Comparison of ENCODE assay signal across 20 cellular contexts in genomic region chr6:26464416-26465131, GRCh38. TPM values are rescaled to one million over a fixed set of nuclear protein-coding genes. Genes with fewer than 3 reads are reported as not detected.
DNase-seq lines count a peak whose midpoint lies in the region; ATAC-seq and TF ChIP-seq lines count a peak whose summit lies in the region.
"Had no signal": no experiment of that assay in that cellular context is flagged by ENCODE, and none has a peak within 500 bp of the region (broad histone marks: within the 10 kb centered on the region; RNA-seq: fewer than 3 reads in every experiment).

No MANE protein-coding gene starts in this region.

- H4K91ac ChIP-seq in IMR-90 (ENCODE audit: insufficient read depth, low read depth, low read length), result no peak overlapping the region

- peaks cover 40 to 77% of the 10 kb centered on the region in 2 experiments for H3K79me1 ChIP-seq in IMR-90 (ENCODE audit: low read depth in 1 of 2, low read length in 2 of 2)

- H3K56ac ChIP-seq in IMR-90 (ENCODE audit: extremely low read depth, insufficient read depth, low read length), result no peak overlapping the region

- no peak overlapping the region for H2AK5ac ChIP-seq in IMR-90 (ENCODE audit: low read depth, low read length)

- H3K14ac ChIP-seq in IMR-90 (replicated peaks; ENCODE audit: low read depth, low read length), result no peak overlapping the region

- peaks cover 18% of the 10 kb centered on the region; the same call in 1 of the 2 replicates for H4K20me1 ChIP-seq in IMR-90 (ENCODE audit: insufficient read depth, low read length)

- H3K36me3 Mint-ChIP-seq in activated T-cell treated with anti-CD3 and anti-CD28 coated beads, Interleukin-2, amount 50 U/mL, for 72 hours (ENCODE audit: insufficient read depth in 2 of 2), result peaks cover 20 to 48% of the 10 kb centered on the region in 2 donors
- peaks cover 23% of the 10 kb centered on the region for H3K36me3 Mint-ChIP-seq in activated naive CD8-positive, alpha-beta T cell
- peaks cover 51% of the 10 kb centered on the region for H3K36me3 Mint-ChIP-seq in natural killer cell

- H3K9me3 ChIP-seq in IMR-90 (ENCODE audit: control insufficient read depth, insufficient read depth, low read length), result no peaks in the 10 kb centered on the region
- H3K9me3 ChIP-seq: body of pancreas, heart left ventricle, right atrium auricular region, thyroid gland had no signal

- H4K5ac ChIP-seq in IMR-90 (ENCODE audit: low read depth, low read length), result no peak overlapping the region

- dilution Hi-C loops in IMR-90 (cut with HindIII; ENCODE audit: low sequenced_read_pairs, unreplicated experiment), result no loop called here

- peaks cover 28% of the 10 kb centered on the region for H3K9me1 ChIP-seq in IMR-90 (ENCODE audit: insufficient read depth, low read length)

- WGBS in IMR-90 (ENCODE audit: extremely low coverage in 2 of 2, insufficient read length in 1 of 2), 2 experiments, result no CpG with 5 or more reads among the region's 7 CpGs

- peaks cover 7% of the 10 kb centered on the region for H3K4me1 ChIP-seq in IMR-90 (ENCODE audit: control insufficient read depth, insufficient read depth, low read length)

- TF ChIP-seq RAD21 in IMR-90 (IDR thresholded peaks at IDR 0.05; ENCODE audit: low read length), result no peak

- no peak overlapping the region for H3K9ac ChIP-seq in IMR-90 (ENCODE audit: low read depth, low read length)

- H3K9me3 Mint-ChIP-seq in activated T-cell treated with anti-CD3 and anti-CD28 coated beads, Interleukin-2, amount 50 U/mL, for 72 hours, result peaks cover 0 to 2% of the 10 kb centered on the region in 2 donors
- no peaks in the 10 kb centered on the region for H3K9me3 Mint-ChIP-seq in activated naive CD8-positive, alpha-beta T cell (ENCODE audit: low read depth)
- no peaks in the 10 kb centered on the region for H3K9me3 Mint-ChIP-seq in natural killer cell

- ATAC-seq in activated T-cell treated with anti-CD3 and anti-CD28 coated beads, Interleukin-2, amount 50 U/mL, for 72 hours (replicated peaks in 1 of 2), result no peak
- ATAC-seq in IMR-90 (ENCODE audit: low read depth) (no peak), natural killer cell (no peak), GM21526 (IDR thresholded peaks at IDR 0.05; ENCODE audit: low FRiP score, unreplicated experiment) (no peak)
- ATAC-seq: body of pancreas, heart left ventricle had no signal

- no peak overlapping the region for H3K4me3 ChIP-seq in IMR-90 (ENCODE audit: insufficient read depth, low read depth, low read length)
- H3K4me3 ChIP-seq: body of pancreas, heart left ventricle, right atrium auricular region, thyroid gland had no signal

- H3K36me3 ChIP-seq in IMR-90 (ENCODE audit: control insufficient read depth, insufficient read depth, low read length), result peaks cover 77% of the 10 kb centered on the region

- no peak overlapping the region for H3K4me2 ChIP-seq in IMR-90 (ENCODE audit: low read depth, low read length)

- no peak overlapping the region for H2BK5ac ChIP-seq in IMR-90 (ENCODE audit: low read depth, low read length, poor library complexity, severe bottlenecking)

- POLR2A ChIA-PET in IMR-90 (lab: Charles Lee; ENCODE audit: unreplicated experiment), result no interaction called here

- no peak overlapping the region for H3K27ac ChIP-seq in IMR-90 (ENCODE audit: insufficient read depth, low read length)
- H3K27ac ChIP-seq: body of pancreas, heart left ventricle, right atrium auricular region, thyroid gland had no signal

- in situ Hi-C loops in IMR-90 (cut with MboI; ENCODE audit: low sequenced_read_pairs), result no loop called here

- TF ChIP-seq CTCF in IMR-90 (conservative IDR thresholded peaks at IDR 0.05; ENCODE audit: low read depth, low read length), result no peak
- TF ChIP-seq CTCF in natural killer cell (IDR thresholded peaks at IDR 0.05), result no peak

- no TSS peak for BruUV-seq in IMR-90 (replicated peaks; lab: Mats Ljungman, UMichigan)

- H2AFZ ChIP-seq in IMR-90 (replicated peaks; ENCODE audit: low read length, poor library complexity), result no peak overlapping the region

- peak overlapping the region; percentile 45 for H2AK9ac ChIP-seq in IMR-90 (replicated peaks; ENCODE audit: low read depth, low read length, poor library complexity)

- H3K4me3 Mint-ChIP-seq in activated T-cell treated with anti-CD3 and anti-CD28 coated beads, Interleukin-2, amount 50 U/mL, for 72 hours, result peak overlapping the region in 1 of 2 donors; percentile 4
- H3K4me3 Mint-ChIP-seq in activated naive CD8-positive, alpha-beta T cell, result no peak overlapping the region
- H3K4me3 Mint-ChIP-seq in natural killer cell, result no peak overlapping the region

- TF ChIP-seq POLR2A in IMR-90 (IDR thresholded peaks at IDR 0.05; ENCODE audit: low read depth, low read length), result no peak

- DNase-seq in activated T-cell treated with anti-CD3 and anti-CD28 coated beads, Interleukin-2, amount 50 U/mL, for 72 hours, result no peak
- DNase-seq in activated T-cell treated with anti-CD3 and anti-CD28 coated beads, Interleukin-2, amount 50 U/mL, for 48 hours, result no peak
- DNase-seq in IMR-90, result no peak
- DNase-seq in natural killer cell, result no peak
- DNase-seq in stimulated activated CD4-positive, alpha-beta T cell treated with anti-CD3 and anti-CD28 coated beads, Interleukin-12 subunit alpha, Interleukin-12 subunit beta, amount 100 ng/mL, for 4 hours, result no peak
- no peak for DNase-seq in foreskin melanocyte
- DNase-seq: activated CD8-positive, alpha-beta memory T cell treated with anti-CD3 and anti-CD28 coated beads for 24 hours; activated effector memory CD4-positive, alpha-beta T cell treated with anti-CD3 and anti-CD28 coated beads, Interleukin-2, amount 50 U/mL, for 16 hours; body of pancreas; heart left ventricle; Karpas-422; NCI-H1105; NCI-H2081 treated with DMSO at 0.1 percent for 48 hours; NCI-H510A treated with DMSO at 0.1 percent for 48 hours; stimulated activated CD4-positive, alpha-beta T cell treated with anti-CD3 and anti-CD28 coated beads, Interleukin-15, amount 100 ng/mL, for 24 hours; thyroid gland had no signal

- H3K27ac Mint-ChIP-seq in activated T-cell treated with anti-CD3 and anti-CD28 coated beads, Interleukin-2, amount 50 U/mL, for 72 hours, result peak overlapping the region; percentile 82
- H3K27ac Mint-ChIP-seq in activated naive CD8-positive, alpha-beta T cell, result peak overlapping the region; percentile 58
- peak overlapping the region; percentile 29 to 65 for H3K27ac Mint-ChIP-seq in natural killer cell

- intact Hi-C loops in IMR-90 (cut with micrococcal nuclease), result no loop called here
- intact Hi-C loops in natural killer cell (cut with micrococcal nuclease), result no loop called here

- H4K8ac ChIP-seq in IMR-90 (ENCODE audit: low read depth in 2 of 2, low read length in 2 of 2), result no peak overlapping the region

- H3K4me1 Mint-ChIP-seq in activated T-cell treated with anti-CD3 and anti-CD28 coated beads, Interleukin-2, amount 50 U/mL, for 72 hours (ENCODE audit: low read depth), result peaks cover 34% of the 10 kb centered on the region
- H3K4me1 Mint-ChIP-seq in activated naive CD8-positive, alpha-beta T cell (ENCODE audit: low read depth), result peaks cover 43% of the 10 kb centered on the region
- H3K4me1 Mint-ChIP-seq in natural killer cell, result peaks cover 38 to 50% of the 10 kb centered on the region in 2 donors

- H2BK20ac ChIP-seq in IMR-90 (ENCODE audit: low read depth, low read length), result no peak overlapping the region

- no peak overlapping the region for H2BK120ac ChIP-seq in IMR-90 (ENCODE audit: low read depth, low read length)

- H3K18ac ChIP-seq in IMR-90 (ENCODE audit: low read depth, low read length), result no peak overlapping the region

- no peaks in the 10 kb centered on the region for H3K27me3 ChIP-seq in IMR-90 (ENCODE audit: control insufficient read depth, insufficient read depth, low read length)
- H3K27me3 ChIP-seq: body of pancreas, heart left ventricle, right atrium auricular region, thyroid gland had no signal

- H3K27me3 Mint-ChIP-seq in activated T-cell treated with anti-CD3 and anti-CD28 coated beads, Interleukin-2, amount 50 U/mL, for 72 hours (ENCODE audit: low read depth), result no peaks in the 10 kb centered on the region
- no peaks in the 10 kb centered on the region for H3K27me3 Mint-ChIP-seq in activated naive CD8-positive, alpha-beta T cell
- H3K27me3 Mint-ChIP-seq in natural killer cell (ENCODE audit: low read depth in 2 of 2), result no peaks in the 10 kb centered on the region

- no peak overlapping the region for H3K4ac ChIP-seq in IMR-90 (ENCODE audit: low read depth, low read length)

- H3K23ac ChIP-seq in IMR-90 (ENCODE audit: low read depth, low read length), result no peak overlapping the region

- no peak overlapping the region for H2BK15ac ChIP-seq in IMR-90 (ENCODE audit: low read depth, low read length)

- CTCF ChIA-PET in IMR-90 (lab: Yijun Ruan, JAX), result no interaction called here

TF ChIP-seq in IMR-90, 13 proteins besides CTCF, POLR2A, EP300 and RAD21 (continues in another document):
- no peak for TF ChIP-seq ELK1 (IDR thresholded peaks at IDR 0.05; ENCODE audit: borderline replicate concordance, low read depth, low read length)

RNA-seq across cellular contexts. Expression of gene BTN2A1, which starts 6.8 kb away (rescaled TPM):
- total RNA-seq in activated T-cell treated with anti-CD3 and anti-CD28 coated beads, Interleukin-2, amount 50 U/mL, for 72 hours, result 10 to 100 TPM; 24.3 to 25.7 TPM
- total RNA-seq in IMR-90 (2012; rRNA removed) (11.4 and 13.6 TPM in 2 replicates), natural killer cell (10 to 100 TPM; 33.8 to 51.2 (median 43.3) TPM)
- 37.9 and 40.2 TPM in 2 replicates for polyA plus RNA-seq in IMR-90 (2012; rRNA removed)
- 18.8 and 24.5 TPM in 2 replicates for polyA plus RNA-seq in IMR-90 (2012; cell fraction: cytosol; rRNA removed)
- 44.0 and 69.0 TPM in 2 replicates for polyA plus RNA-seq in IMR-90 (2012; cell fraction: nucleus; rRNA removed; ENCODE audit: low replicate concordance)

RNA-seq across cellular contexts. Expression of gene BTN3A3, which starts 24.3 kb away (rescaled TPM):
- total RNA-seq in activated T-cell treated with anti-CD3 and anti-CD28 coated beads, Interleukin-2, amount 50 U/mL, for 72 hours, result 10 to 100 TPM; 35.9 to 38.3 TPM
- 14.4 and 15.8 TPM in 2 replicates for total RNA-seq in IMR-90 (2012; rRNA removed)
- polyA plus RNA-seq in IMR-90 (2012; rRNA removed), result 12.4 and 14.8 TPM in 2 replicates
- polyA plus RNA-seq in IMR-90 (2012; cell fraction: cytosol; rRNA removed), result 6.3 and 10.8 TPM in 2 replicates
- polyA plus RNA-seq in IMR-90 (2012; cell fraction: nucleus; rRNA removed; ENCODE audit: low replicate concordance), result 13.9 and 51.5 TPM in 2 replicates
- 100 to 1,000 TPM in 2 of 3 donors, 10 to 100 TPM in 1; 88.1 to 154 (median 142) TPM for total RNA-seq in natural killer cell

RNA-seq across cellular contexts. Expression of gene BTN1A1, which starts 35.5 kb away (rescaled TPM):
- under 1 TPM in 1 of 2 donors, not detected in 1; 0.10 TPM for total RNA-seq in activated T-cell treated with anti-CD3 and anti-CD28 coated beads, Interleukin-2, amount 50 U/mL, for 72 hours
- total RNA-seq in IMR-90 (2012; rRNA removed) (not detected in 2 replicates), natural killer cell (not detected)
- not detected in 2 replicates for polyA plus RNA-seq in IMR-90 (2012; rRNA removed)
- polyA plus RNA-seq in IMR-90 (2012; cell fraction: cytosol; rRNA removed), result not detected in 2 replicates
- not detected in 2 replicates for polyA plus RNA-seq in IMR-90 (2012; cell fraction: nucleus; rRNA removed; ENCODE audit: low replicate concordance)
- total RNA-seq: body of pancreas, heart left ventricle, lower leg skin, right atrium auricular region, thyroid gland had no signal
- polyA plus RNA-seq: heart left ventricle had no signal
